ENCODE assay signal across 19 cellular contexts in genomic region chr20:56860413-56860812, GRCh38.
DNase-seq lines count a peak whose midpoint lies in the region; ATAC-seq, FAIRE-seq and TF ChIP-seq lines count a peak whose summit lies in the region.
"Had no signal": no experiment of that assay in that cellular context is flagged by ENCODE, and none has a peak within 500 bp of the region (broad histone marks: within the 10 kb centered on the region; RNA-seq: fewer than 3 reads in every experiment).

No MANE protein-coding gene starts in this region.

- H3K4me3 ChIP-seq in Peyer's patch (no peak overlapping the region), gastroesophageal sphincter (no peak overlapping the region), sigmoid colon (no peak overlapping the region)
- H3K4me3 ChIP-seq: MG63, ovary had no signal

- no peak overlapping the region for H3K27ac Mint-ChIP-seq in activated CD4-positive, alpha-beta T cell treated with anti-CD3 and anti-CD28 coated beads, Interleukin-2, amount 10 ng/mL, durations not matched to agents 24 days and 14 days
- H3K27ac Mint-ChIP-seq: B cell had no signal

- FAIRE-seq in RCC 7860 (lab: Jason Lieb, UNC) = no peak
- FAIRE-seq: endothelial cell of umbilical vein had no signal

- H3K9ac ChIP-seq in ES-I3 (ENCODE audit: low read depth, low read length) = peak overlapping the region; percentile 32; the same call in 1 of the 2 replicates

- no peak for TF ChIP-seq CTCF in Peyer's patch (IDR thresholded peaks at IDR 0.05)
- TF ChIP-seq CTCF in gastroesophageal sphincter (IDR thresholded peaks at IDR 0.05) = no peak
- TF ChIP-seq CTCF in sigmoid colon (IDR thresholded peaks at IDR 0.05) = no peak

- WGBS in gastroesophageal sphincter (ENCODE audit: low coverage in 1 of 2), 2 donors = 74 to 79% methylated on average over 5 of the region's 5 CpGs
- WGBS in sigmoid colon, 2 donors = 64% methylated on average over 5 of the region's 5 CpGs

- H3K36me3 Mint-ChIP-seq in activated CD4-positive, alpha-beta T cell treated with anti-CD3 and anti-CD28 coated beads, Interleukin-2, amount 10 ng/mL, durations not matched to agents 24 days and 14 days (ENCODE audit: low read depth) = no peaks in the 10 kb centered on the region

- peaks cover 32% of the 10 kb centered on the region for H3K4me1 ChIP-seq in ES-I3 (ENCODE audit: insufficient read depth, low read length)
- H3K4me1 ChIP-seq in Peyer's patch = no peaks in the 10 kb centered on the region
- peaks cover 0 to 11% (median 5%) of the 10 kb centered on the region in 3 donors for H3K4me1 ChIP-seq in gastroesophageal sphincter
- H3K4me1 ChIP-seq in sigmoid colon = peaks cover 0 to 50% (median 35%) of the 10 kb centered on the region in 4 donors

- peaks cover 12% of the 10 kb centered on the region for H3K27me3 Mint-ChIP-seq in activated CD4-positive, alpha-beta T cell treated with anti-CD3 and anti-CD28 coated beads, Interleukin-2, amount 10 ng/mL, durations not matched to agents 24 days and 14 days

- DNase-seq in Peyer's patch (no peak), sigmoid colon (no peak), RCC 7860 (ENCODE audit: low spot score) (no peak)
- DNase-seq in activated CD4-positive, alpha-beta T cell treated with anti-CD3 and anti-CD28 coated beads, Interleukin-2, amount 10 ng/mL, durations not matched to agents 24 days and 14 days = no peak
- DNase-seq: activated effector memory CD4-positive, alpha-beta T cell treated with anti-CD3 and anti-CD28 coated beads, Interleukin-2, amount 50 U/mL, for 16 hours; cerebellar nuclear complex; hippocampal formation; MG63; NCI-H2081 treated with DMSO at 0.1 percent for 48 hours; NCI-H748 treated with DMSO at 0.1 percent for 48 hours; ovary; stimulated activated naive CD4-positive, alpha-beta T cell; T-helper 1 cell had no signal

- ATAC-seq in gastroesophageal sphincter = peak; percentile 58
- ATAC-seq in HG02973 (IDR thresholded peaks at IDR 0.05; ENCODE audit: unreplicated experiment) = no peak
- ATAC-seq in HG02623 (IDR thresholded peaks at IDR 0.05; ENCODE audit: unreplicated experiment) = no peak

- H3K9me3 ChIP-seq in ES-I3 (ENCODE audit: control insufficient read depth, insufficient read depth, low read length) = no peaks in the 10 kb centered on the region
- no peaks in the 10 kb centered on the region for H3K9me3 ChIP-seq in Peyer's patch
- no peaks in the 10 kb centered on the region for H3K9me3 ChIP-seq in gastroesophageal sphincter
- H3K9me3 ChIP-seq in sigmoid colon = no peaks in the 10 kb centered on the region
- H3K9me3 ChIP-seq: MG63, ovary had no signal

- H3K27ac ChIP-seq in Peyer's patch (peak overlapping the region; percentile 22 to 60 (median 58)), gastroesophageal sphincter (peak overlapping the region in 2 of 4 donors; percentile 43 to 44), sigmoid colon (peak overlapping the region; percentile 54 to 72 (median 63))
- H3K27ac ChIP-seq: ovary had no signal

- intact Hi-C loops in sigmoid colon (cut with DNase I) = no loop called here
- intact Hi-C loops in activated CD4-positive, alpha-beta T cell treated with anti-CD3 and anti-CD28 coated beads, Interleukin-2, amount 10 ng/mL, durations not matched to agents 24 days and 14 days (cut with micrococcal nuclease) = no loop called here

- TF ChIP-seq EP300 in gastroesophageal sphincter (IDR thresholded peaks at IDR 0.05) = no peak
- no peak for TF ChIP-seq EP300 in sigmoid colon (IDR thresholded peaks at IDR 0.05)

- H3K4me1 Mint-ChIP-seq in activated CD4-positive, alpha-beta T cell treated with anti-CD3 and anti-CD28 coated beads, Interleukin-2, amount 10 ng/mL, durations not matched to agents 24 days and 14 days = no peaks in the 10 kb centered on the region
- H3K4me1 Mint-ChIP-seq: B cell had no signal

- H3K27me3 ChIP-seq in Peyer's patch (no peaks in the 10 kb centered on the region), gastroesophageal sphincter (peaks cover 34% of the 10 kb centered on the region), sigmoid colon (no peaks in the 10 kb centered on the region)
- H3K27me3 ChIP-seq: MG63, ovary had no signal

- no peaks in the 10 kb centered on the region for H3K9me3 Mint-ChIP-seq in activated CD4-positive, alpha-beta T cell treated with anti-CD3 and anti-CD28 coated beads, Interleukin-2, amount 10 ng/mL, durations not matched to agents 24 days and 14 days

- no peak for TF ChIP-seq POLR2A in Peyer's patch (IDR thresholded peaks at IDR 0.05)
- no peak for TF ChIP-seq POLR2A in gastroesophageal sphincter (IDR thresholded peaks at IDR 0.05)
- TF ChIP-seq POLR2A in sigmoid colon (IDR thresholded peaks at IDR 0.05) = no peak

- H3K4me3 Mint-ChIP-seq in activated CD4-positive, alpha-beta T cell treated with anti-CD3 and anti-CD28 coated beads, Interleukin-2, amount 10 ng/mL, durations not matched to agents 24 days and 14 days = no peak overlapping the region
- H3K4me3 Mint-ChIP-seq: B cell had no signal

- H3K36me3 ChIP-seq in ES-I3 (ENCODE audit: insufficient read depth, low read length) (no peaks in the 10 kb centered on the region), Peyer's patch (no peaks in the 10 kb centered on the region), gastroesophageal sphincter (no peaks in the 10 kb centered on the region), sigmoid colon (no peaks in the 10 kb centered on the region)
- H3K36me3 ChIP-seq: MG63, ovary had no signal
